17 cellular contexts compared by ENCODE assay signal in genomic region chr17:16003841-16004240, GRCh38.
"Had no signal": no experiment of that assay in that cellular context is flagged by ENCODE, and none has a peak within 500 bp of the region (broad histone marks: within the 10 kb centered on the region; RNA-seq: fewer than 3 reads in every experiment).

No MANE protein-coding gene starts in this region.

- H3K4me3 Mint-ChIP-seq: activated naive CD8-positive, alpha-beta T cell; activated T-cell treated with anti-CD3 and anti-CD28 coated beads, Interleukin-2, amount 50 U/mL, for 4 hours; stimulated activated naive B cell treated with anti-CD40 and anti-IgM and Interleukin-4, amounts not matched to agents 10 μg/mL and 1 μg/mL and 100 μg/mL, for 72 hours had no signal

- ATAC-seq: activated T-cell treated with anti-CD3 and anti-CD28 coated beads, Interleukin-2, amount 50 U/mL, for 4 hours; gastroesophageal sphincter; stimulated activated naive B cell treated with anti-CD40 and anti-IgM and Interleukin-4, amounts not matched to agents 10 μg/mL and 1 μg/mL and 100 μg/mL, for 72 hours had no signal

- H3K9me3 ChIP-seq: transverse colon had no signal

- H3K4me3 ChIP-seq: gastroesophageal sphincter, hepatocyte, SK-N-MC, transverse colon had no signal

- H3K27me3 Mint-ChIP-seq: activated naive CD8-positive, alpha-beta T cell; stimulated activated naive B cell treated with anti-CD40 and anti-IgM and Interleukin-4, amounts not matched to agents 10 μg/mL and 1 μg/mL and 100 μg/mL, for 72 hours had no signal

- DNase-seq: activated CD4-positive, alpha-beta T cell treated with anti-CD3 and anti-CD28 coated beads, Interleukin-2, amount 50 U/mL, for 48 hours; activated CD4-positive, CD25-positive, alpha-beta regulatory T cell treated with anti-CD3 and anti-CD28 coated beads, Interleukin-2, amount 50 U/mL, for 72 hours; activated effector memory CD4-positive, alpha-beta T cell treated with anti-CD3 and anti-CD28 coated beads, Interleukin-2, amount 50 U/mL, for 16 hours; activated T-cell treated with anti-CD3 and anti-CD28 coated beads, Interleukin-2, amount 50 U/mL, for 4 hours; amniotic stem cell; cortex of kidney; effector CD8-positive, alpha-beta T cell; midbrain; stimulated activated CD4-positive, alpha-beta T cell treated with anti-CD3 and anti-CD28 coated beads, Interleukin-2, amount 100 ng/mL, for 48 hours; stimulated activated naive B cell treated with anti-CD40 and anti-IgM and Interleukin-4, amounts not matched to agents 10 μg/mL and 1 μg/mL and 100 μg/mL, for 72 hours; T-helper 9 cell; transverse colon had no signal

- H3K27ac ChIP-seq: hepatocyte, SK-N-MC, transverse colon had no signal

- H3K27ac Mint-ChIP-seq: brain had no signal

- H3K27me3 ChIP-seq: gastroesophageal sphincter, hepatocyte, transverse colon had no signal

- H3K9me3 Mint-ChIP-seq: activated T-cell treated with anti-CD3 and anti-CD28 coated beads, Interleukin-2, amount 50 U/mL, for 4 hours; stimulated activated naive B cell treated with anti-CD40 and anti-IgM and Interleukin-4, amounts not matched to agents 10 μg/mL and 1 μg/mL and 100 μg/mL, for 72 hours had no signal
